In genomic region chr7:117446220-117446815, GRCh38 we compare ENCODE assay signal across 40 cellular contexts. TPM values are rescaled to one million over a fixed set of nuclear protein-coding genes. Genes with fewer than 3 reads are reported as not detected.
"Had no signal": no experiment of that assay in that cellular context is flagged by ENCODE, and none has a peak within 500 bp of the region (broad histone marks: within the 10 kb centered on the region; RNA-seq: fewer than 3 reads in every experiment).

No MANE protein-coding gene starts in this region.

- DNase-seq: activated B cell treated with CpG ODN at 0.5 μM for 24 hours; activated CD4-positive, alpha-beta memory T cell treated with anti-CD3 and anti-CD28 coated beads for 36 hours; activated CD4-positive, alpha-beta T cell treated with anti-CD3 and anti-CD28 coated beads for 4 hours; activated CD4-positive, alpha-beta T cell treated with anti-CD3 and anti-CD28 coated beads, Interleukin-2, amount 10 ng/mL, durations not matched to agents 24 days and 14 days; activated CD4-positive, alpha-beta T cell treated with anti-CD3 and anti-CD28 coated beads, Interleukin-2, amount 50 U/mL, for 1 hour; activated CD4-positive, alpha-beta T cell treated with anti-CD3 and anti-CD28 coated beads, Interleukin-2, amount 50 U/mL, for 4 hours; activated CD4-positive, CD25-positive, alpha-beta regulatory T cell treated with anti-CD3 and anti-CD28 coated beads, Interleukin-2, amount 50 U/mL, for 72 hours; activated CD8-positive, alpha-beta memory T cell treated with anti-CD3 and anti-CD28 coated beads, Interleukin-2, amount 50 U/mL, for 4 hours; activated CD8-positive, alpha-beta T cell treated with anti-CD3 and anti-CD28 coated beads for 36 hours; activated effector memory CD4-positive, alpha-beta T cell treated with anti-CD3 and anti-CD28 coated beads, Interleukin-2, amount 50 U/mL, for 16 hours; activated gamma-delta T cell treated with Interleukin-2 at 50 U/mL for 16 hours; activated naive CD4-positive, alpha-beta T cell; activated naive CD4-positive, alpha-beta T cell treated with anti-CD3 and anti-CD28 coated beads for 36 hours; activated naive CD4-positive, alpha-beta T cell treated with anti-CD3 and anti-CD28 coated beads, Interleukin-2, amount 50 U/mL, for 16 hours; activated naive CD8-positive, alpha-beta T cell treated with anti-CD3 and anti-CD28 coated beads for 36 hours; activated T-cell treated with anti-CD3 and anti-CD28 coated beads for 4 hours; activated T-cell treated with anti-CD3 and anti-CD28 coated beads, Interleukin-2, amount 50 U/mL, for 1 hour; activated T-cell treated with anti-CD3 and anti-CD28 coated beads, Interleukin-2, amount 50 U/mL, for 4 hours; activated T-cell treated with anti-CD3 and anti-CD28 coated beads, Interleukin-2, amount 50 U/mL, for 72 hours; adrenal gland; amniotic stem cell; aorta; caudate nucleus; cerebellar nuclear complex; T-helper 1 cell; T-helper 2 cell; T-helper 9 cell had no signal

- ATAC-seq: activated CD8-positive, alpha-beta T cell treated with anti-CD3 and anti-CD28 coated beads for 36 hours; activated naive CD4-positive, alpha-beta T cell treated with anti-CD3 and anti-CD28 coated beads, Interleukin-2, amount 50 U/mL, for 72 hours; activated T-cell treated with anti-CD3 and anti-CD28 coated beads, Interleukin-2, amount 50 U/mL, for 4 hours; activated T-cell treated with anti-CD3 and anti-CD28 coated beads, Interleukin-2, amount 50 U/mL, for 72 hours; activated T-helper 17 cell treated with anti-CD3 and anti-CD28 coated beads, Interleukin-2, amount 50 U/mL, for 72 hours had no signal

- H3K4me1 ChIP-seq: adrenal gland had no signal

- H3K4me1 Mint-ChIP-seq: activated B cell treated with CpG ODN at 0.5 μM for 24 hours; activated CD4-positive, alpha-beta T cell treated with anti-CD3 and anti-CD28 coated beads, Interleukin-2, amount 10 ng/mL, durations not matched to agents 24 days and 14 days; activated naive CD8-positive, alpha-beta T cell treated with anti-CD3 and anti-CD28 coated beads for 36 hours; activated T-helper 17 cell treated with anti-CD3 and anti-CD28 coated beads, Interleukin-2, amount 50 U/mL, for 72 hours; brain; central memory CD8-positive, alpha-beta T cell had no signal

- H3K9me3 Mint-ChIP-seq: activated T-helper 1 cell treated with anti-CD3 and anti-CD28 coated beads, Interleukin-12 subunit alpha, Interleukin-12 subunit beta, Interleukin-2, Interleukin-4 antibody, amounts not matched to agents 30 ng/mL and 10 ng/mL and 1 ng/mL, durations not matched to agents 14 hours and 24 hours and 36 hours; T-helper 1 cell treated with Interleukin-12 subunit alpha and Interleukin-12 subunit beta and Interleukin-4 antibody, amounts not matched to agents 30 μg/mL and 1 μg/mL, for 36 hours; T-helper 2 cell treated with Interferon-gamma antibody and Interleukin-4, amounts not matched to agents 5 μg/mL and 100 μg/mL, for 36 hours had no signal

- H3K9me3 ChIP-seq: adrenal gland had no signal

- H3K4me3 Mint-ChIP-seq: activated B cell treated with CpG ODN at 0.5 μM for 24 hours; activated CD4-positive, alpha-beta memory T cell treated with anti-CD3 and anti-CD28 coated beads for 36 hours; activated CD4-positive, alpha-beta T cell treated with anti-CD3 and anti-CD28 coated beads, Interleukin-2, amount 10 ng/mL, durations not matched to agents 24 days and 14 days; activated CD8-positive, alpha-beta T cell treated with anti-CD3 and anti-CD28 coated beads for 36 hours; activated naive CD4-positive, alpha-beta T cell treated with anti-CD3 and anti-CD28 coated beads for 36 hours; activated naive CD8-positive, alpha-beta T cell treated with anti-CD3 and anti-CD28 coated beads for 36 hours; activated T-cell treated with anti-CD3 and anti-CD28 coated beads, Interleukin-2, amount 50 U/mL, for 4 hours; activated T-cell treated with anti-CD3 and anti-CD28 coated beads, Interleukin-2, amount 50 U/mL, for 72 hours; activated T-helper 1 cell treated with anti-CD3 and anti-CD28 coated beads, Interleukin-12 subunit alpha, Interleukin-12 subunit beta, Interleukin-2, Interleukin-4 antibody, amounts not matched to agents 30 ng/mL and 10 ng/mL and 1 ng/mL, durations not matched to agents 14 hours and 24 hours and 36 hours; activated T-helper 17 cell treated with anti-CD3 and anti-CD28 coated beads, Interleukin-2, amount 50 U/mL, for 72 hours; brain; central memory CD8-positive, alpha-beta T cell; T-helper 1 cell treated with Interleukin-12 subunit alpha and Interleukin-12 subunit beta and Interleukin-4 antibody, amounts not matched to agents 30 μg/mL and 1 μg/mL, for 36 hours; T-helper 2 cell treated with Interferon-gamma antibody and Interleukin-4, amounts not matched to agents 5 μg/mL and 100 μg/mL, for 36 hours had no signal

- H3K27me3 Mint-ChIP-seq: activated CD4-positive, alpha-beta memory T cell treated with anti-CD3 and anti-CD28 coated beads for 36 hours; activated CD4-positive, alpha-beta T cell treated with anti-CD3 and anti-CD28 coated beads, Interleukin-2, amount 10 ng/mL, durations not matched to agents 24 days and 14 days; activated CD8-positive, alpha-beta T cell treated with anti-CD3 and anti-CD28 coated beads for 36 hours; activated naive CD8-positive, alpha-beta T cell treated with anti-CD3 and anti-CD28 coated beads for 36 hours; central memory CD8-positive, alpha-beta T cell had no signal

- H3K36me3 ChIP-seq: adrenal gland, cardiac muscle cell had no signal

- H3K27ac Mint-ChIP-seq: activated B cell treated with CpG ODN at 0.5 μM for 24 hours; activated CD4-positive, alpha-beta memory T cell treated with anti-CD3 and anti-CD28 coated beads for 36 hours; activated CD4-positive, alpha-beta T cell treated with anti-CD3 and anti-CD28 coated beads, Interleukin-2, amount 10 ng/mL, durations not matched to agents 24 days and 14 days; activated CD8-positive, alpha-beta T cell treated with anti-CD3 and anti-CD28 coated beads for 36 hours; activated naive CD4-positive, alpha-beta T cell treated with anti-CD3 and anti-CD28 coated beads for 36 hours; activated naive CD4-positive, alpha-beta T cell treated with anti-CD3 and anti-CD28 coated beads, Interleukin-2, amount 50 U/mL, for 72 hours; activated naive CD8-positive, alpha-beta T cell treated with anti-CD3 and anti-CD28 coated beads for 36 hours; activated T-cell treated with anti-CD3 and anti-CD28 coated beads, Interleukin-2, amount 50 U/mL, for 72 hours; activated T-helper 1 cell treated with anti-CD3 and anti-CD28 coated beads, Interleukin-12 subunit alpha, Interleukin-12 subunit beta, Interleukin-2, Interleukin-4 antibody, amounts not matched to agents 30 ng/mL and 10 ng/mL and 1 ng/mL, durations not matched to agents 14 hours and 24 hours and 36 hours; activated T-helper 17 cell treated with anti-CD3 and anti-CD28 coated beads, Interleukin-2, amount 50 U/mL, for 72 hours; brain; T-helper 1 cell treated with Interleukin-12 subunit alpha and Interleukin-12 subunit beta and Interleukin-4 antibody, amounts not matched to agents 30 μg/mL and 1 μg/mL, for 36 hours; T-helper 2 cell treated with Interferon-gamma antibody and Interleukin-4, amounts not matched to agents 5 μg/mL and 100 μg/mL, for 36 hours had no signal

- H3K36me3 Mint-ChIP-seq: activated CD4-positive, alpha-beta memory T cell treated with anti-CD3 and anti-CD28 coated beads for 36 hours; activated naive CD8-positive, alpha-beta T cell treated with anti-CD3 and anti-CD28 coated beads for 36 hours; brain had no signal

- H3K27ac ChIP-seq: adrenal gland, cardiac muscle cell, VCaP had no signal

- H3K4me3 ChIP-seq: adrenal gland, cardiac muscle cell had no signal

- H3K27me3 ChIP-seq: adrenal gland, cardiac muscle cell had no signal

RNA-seq across cellular contexts. Expression of gene ASZ1, which starts 19.0 kb away (rescaled TPM):
- total RNA-seq: activated B cell treated with CpG ODN at 0.5 μM for 24 hours; activated CD4-positive, alpha-beta memory T cell treated with anti-CD3 and anti-CD28 coated beads for 36 hours; activated CD4-positive, alpha-beta T cell treated with anti-CD3 and anti-CD28 coated beads, Interleukin-2, amount 10 ng/mL, durations not matched to agents 24 days and 14 days; activated CD8-positive, alpha-beta memory T cell treated with anti-CD3 and anti-CD28 coated beads for 36 hours; activated CD8-positive, alpha-beta T cell treated with anti-CD3 and anti-CD28 coated beads for 36 hours; activated naive CD4-positive, alpha-beta T cell treated with anti-CD3 and anti-CD28 coated beads for 36 hours; activated naive CD4-positive, alpha-beta T cell treated with anti-CD3 and anti-CD28 coated beads, Interleukin-2, amount 50 U/mL, for 72 hours; activated naive CD8-positive, alpha-beta T cell treated with anti-CD3 and anti-CD28 coated beads for 36 hours; activated T-cell treated with anti-CD3 and anti-CD28 coated beads, Interleukin-2, amount 50 U/mL, for 4 hours; activated T-cell treated with anti-CD3 and anti-CD28 coated beads, Interleukin-2, amount 50 U/mL, for 72 hours; activated T-helper 1 cell treated with anti-CD3 and anti-CD28 coated beads, Interleukin-12 subunit alpha, Interleukin-12 subunit beta, Interleukin-2, Interleukin-4 antibody, amounts not matched to agents 30 ng/mL and 10 ng/mL and 1 ng/mL, durations not matched to agents 14 hours and 24 hours and 36 hours; activated T-helper 17 cell treated with anti-CD3 and anti-CD28 coated beads, Interleukin-2, amount 50 U/mL, for 72 hours; adrenal gland; aorta; astrocyte; bronchial epithelial cell; cardiac muscle cell; chondrocyte had no signal
- polyA plus RNA-seq: adrenal gland, aorta had no signal

RNA-seq across cellular contexts. Expression of gene CFTR, which starts 33.5 kb away (rescaled TPM):
- total RNA-seq: activated B cell treated with CpG ODN at 0.5 μM for 24 hours; activated CD4-positive, alpha-beta memory T cell treated with anti-CD3 and anti-CD28 coated beads for 36 hours; activated CD4-positive, alpha-beta T cell treated with anti-CD3 and anti-CD28 coated beads, Interleukin-2, amount 10 ng/mL, durations not matched to agents 24 days and 14 days; activated CD8-positive, alpha-beta memory T cell treated with anti-CD3 and anti-CD28 coated beads for 36 hours; activated CD8-positive, alpha-beta T cell treated with anti-CD3 and anti-CD28 coated beads for 36 hours; activated naive CD4-positive, alpha-beta T cell treated with anti-CD3 and anti-CD28 coated beads for 36 hours; activated naive CD4-positive, alpha-beta T cell treated with anti-CD3 and anti-CD28 coated beads, Interleukin-2, amount 50 U/mL, for 72 hours; activated naive CD8-positive, alpha-beta T cell treated with anti-CD3 and anti-CD28 coated beads for 36 hours; activated T-cell treated with anti-CD3 and anti-CD28 coated beads, Interleukin-2, amount 50 U/mL, for 72 hours; activated T-helper 1 cell treated with anti-CD3 and anti-CD28 coated beads, Interleukin-12 subunit alpha, Interleukin-12 subunit beta, Interleukin-2, Interleukin-4 antibody, amounts not matched to agents 30 ng/mL and 10 ng/mL and 1 ng/mL, durations not matched to agents 14 hours and 24 hours and 36 hours; activated T-helper 17 cell treated with anti-CD3 and anti-CD28 coated beads, Interleukin-2, amount 50 U/mL, for 72 hours; chondrocyte had no signal
